In the genomic region with DNA sequence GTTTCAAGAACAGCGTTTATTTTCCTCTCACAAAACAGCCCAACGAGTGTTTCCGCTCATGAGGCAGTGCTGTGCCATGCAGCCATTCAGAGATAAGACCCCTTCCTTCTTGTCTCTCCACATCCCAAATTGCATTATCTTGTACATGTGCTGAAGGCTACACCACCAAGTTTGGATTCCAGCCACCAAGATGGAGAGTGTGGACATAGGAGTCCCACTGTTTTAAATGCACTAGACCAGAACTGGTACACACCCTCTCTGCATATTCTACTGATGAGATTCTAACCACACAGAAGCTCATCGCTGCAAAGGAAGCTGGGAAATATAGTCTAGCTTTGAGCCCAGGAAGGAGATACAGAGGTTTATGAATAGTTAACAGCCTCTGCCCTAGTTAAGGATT, we compare ENCODE assay signal across 2 cellular contexts.
TF ChIP-seq lines count a peak whose summit lies in the region.

No MANE protein-coding gene starts in this region.

TF ChIP-seq in GM23338, 12 proteins besides CTCF, POLR2A, EP300 and RAD21:
- TF ChIP-seq, protein P1, sequence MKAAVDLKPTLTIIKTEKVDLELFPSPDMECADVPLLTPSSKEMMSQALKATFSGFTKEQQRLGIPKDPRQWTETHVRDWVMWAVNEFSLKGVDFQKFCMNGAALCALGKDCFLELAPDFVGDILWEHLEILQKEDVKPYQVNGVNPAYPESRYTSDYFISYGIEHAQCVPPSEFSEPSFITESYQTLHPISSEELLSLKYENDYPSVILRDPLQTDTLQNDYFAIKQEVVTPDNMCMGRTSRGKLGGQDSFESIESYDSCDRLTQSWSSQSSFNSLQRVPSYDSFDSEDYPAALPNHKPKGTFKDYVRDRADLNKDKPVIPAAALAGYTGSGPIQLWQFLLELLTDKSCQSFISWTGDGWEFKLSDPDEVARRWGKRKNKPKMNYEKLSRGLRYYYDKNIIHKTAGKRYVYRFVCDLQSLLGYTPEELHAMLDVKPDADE (IDR thresholded peaks at IDR 0.05) = no peak
- TF ChIP-seq EZH2phosphoT487 (IDR thresholded peaks at IDR 0.05; ENCODE audit: unreplicated experiment) (no peak), JUNB (IDR thresholded peaks at IDR 0.05; ENCODE audit: unreplicated experiment) (no peak), ZNF462 (CRISPR knock-in tag; IDR thresholded peaks at IDR 0.05) (no peak), EZH2 (IDR thresholded peaks at IDR 0.05; ENCODE audit: low read depth, unreplicated experiment) (no peak), ZNF114 (CRISPR knock-in tag; IDR thresholded peaks at IDR 0.05) (no peak)

TF ChIP-seq in H1, 55 proteins besides CTCF, POLR2A, EP300 and RAD21:
- TF ChIP-seq CBX5 (IDR thresholded peaks at IDR 0.05; ENCODE audit: low read depth, low read length) (no peak), BACH1 (IDR thresholded peaks at IDR 0.05; ENCODE audit: low read length) (no peak), POU5F1 (IDR thresholded peaks at IDR 0.05; ENCODE audit: low read depth, low read length) (no peak), SAP30 (IDR thresholded peaks at IDR 0.05; ENCODE audit: insufficient read depth, insufficient replicate concordance, low read length) (no peak), TAF1 (IDR thresholded peaks at IDR 0.05; ENCODE audit: low read depth, low read length) (no peak), ZNF274 (IDR thresholded peaks at IDR 0.05; ENCODE audit: borderline replicate concordance, extremely low read depth, low read length) (no peak), TAF7 (optimal IDR thresholded peaks at IDR 0.05; ENCODE audit: borderline replicate concordance, low read depth, low read length) (no peak), GABPA (IDR thresholded peaks at IDR 0.05; ENCODE audit: borderline replicate concordance, insufficient read depth, low read length) (no peak)
